8 cellular contexts compared by ENCODE assay signal in genomic region chr12:6370994-6371754, GRCh38. TPM values are rescaled to one million over a fixed set of nuclear protein-coding genes. Genes with fewer than 3 reads are reported as not detected.
DNase-seq lines count a peak whose midpoint lies in the region; ATAC-seq, FAIRE-seq and TF ChIP-seq lines count a peak whose summit lies in the region.

No MANE protein-coding gene starts in this region.

- DNase-seq in HEK293T (ENCODE audit: extremely low spot score) (peak; percentile 48), NCI-H526 (lab: John Stamatoyannopoulos, UW) (peak; percentile 81 to 87), ecto neural progenitor cell (ENCODE audit: low spot score) (peak; percentile 82), omental fat pad (ENCODE audit: low spot score) (no peak), D721Med (ENCODE audit: insufficient read length, low spot score) (no peak)

- TF ChIP-seq CTCF in omental fat pad (IDR thresholded peaks at IDR 0.05) (no peak), D721Med (IDR thresholded peaks at IDR 0.05; ENCODE audit: insufficient read depth, missing control alignments) (no peak)

- CTCF ChIA-PET in HEK293T (lab: Yijun Ruan, JAX) = interaction anchor here (0.6 to 2.0 kb wide), 5 partner anchors 17 to 454 kb away, joined by 3 to 5 read pairs (median 3); partner anchors contain the start of gene TNFRSF1A

- no peak for FAIRE-seq in D721Med (lab: Jason Lieb, UNC)

- ATAC-seq in omental fat pad (ENCODE audit: low FRiP score) (peak; percentile 77), GM18502 (IDR thresholded peaks at IDR 0.05; ENCODE audit: poor library complexity, unreplicated experiment) (no peak), HG03139 (IDR thresholded peaks at IDR 0.05; ENCODE audit: unreplicated experiment) (no peak), HG03159 (IDR thresholded peaks at IDR 0.05; ENCODE audit: unreplicated experiment) (no peak)

- POLR2A ChIA-PET in HEK293T (lab: Yijun Ruan, JAX) = interaction anchor here (0.7 to 3.1 kb wide), 10 partner anchors 10 to 163 kb away, joined by 3 to 17 read pairs (median 5); partner anchors contain the start of genes GAPDH, MRPL51, TNFRSF1A and VAMP1

TF ChIP-seq in HEK293T, 16 proteins besides CTCF, POLR2A, EP300 and RAD21:
- TF ChIP-seq HDGF (IDR thresholded peaks at IDR 0.05; ENCODE audit: borderline replicate concordance) (no peak), ZNF384 (IDR thresholded peaks at IDR 0.05) (no peak), TARDBP (IDR thresholded peaks at IDR 0.05) (no peak), PKNOX1 (IDR thresholded peaks at IDR 0.05) (peak; percentile 89), FOXA1 (IDR thresholded peaks at IDR 0.05) (no peak)

RNA-seq across cellular contexts. Expression of gene SCNN1A, which starts 4.2 kb away (rescaled TPM):
- total RNA-seq in omental fat pad = 10 to 100 TPM in 3 of 4 donors, 1 to 10 TPM in 1; 1.9 to 29.0 (median 15.7) TPM

RNA-seq across cellular contexts. Expression of gene LTBR, which starts 12.8 kb away (rescaled TPM):
- 100 to 1,000 TPM in 3 of 4 donors, 10 to 100 TPM in 1; 99.9 to 171 (median 142) TPM for total RNA-seq in omental fat pad

RNA-seq across cellular contexts. Expression of gene TNFRSF1A, which starts 29.3 kb away (rescaled TPM):
- total RNA-seq in omental fat pad = 100 to 1,000 TPM; 279 to 689 (median 317) TPM

Comparison
In these comparisons a context has a peak if more than half of its experiments do, and no peak if none do; other contexts are left out.
1. DNase-seq: peak in HEK293T (single experiment), NCI-H526 (2 of 2) and ecto neural progenitor cell (single experiment); none in omental fat pad (single experiment) and D721Med (single experiment).